ENCODE assay signal across 8 cellular contexts in the genomic region with DNA sequence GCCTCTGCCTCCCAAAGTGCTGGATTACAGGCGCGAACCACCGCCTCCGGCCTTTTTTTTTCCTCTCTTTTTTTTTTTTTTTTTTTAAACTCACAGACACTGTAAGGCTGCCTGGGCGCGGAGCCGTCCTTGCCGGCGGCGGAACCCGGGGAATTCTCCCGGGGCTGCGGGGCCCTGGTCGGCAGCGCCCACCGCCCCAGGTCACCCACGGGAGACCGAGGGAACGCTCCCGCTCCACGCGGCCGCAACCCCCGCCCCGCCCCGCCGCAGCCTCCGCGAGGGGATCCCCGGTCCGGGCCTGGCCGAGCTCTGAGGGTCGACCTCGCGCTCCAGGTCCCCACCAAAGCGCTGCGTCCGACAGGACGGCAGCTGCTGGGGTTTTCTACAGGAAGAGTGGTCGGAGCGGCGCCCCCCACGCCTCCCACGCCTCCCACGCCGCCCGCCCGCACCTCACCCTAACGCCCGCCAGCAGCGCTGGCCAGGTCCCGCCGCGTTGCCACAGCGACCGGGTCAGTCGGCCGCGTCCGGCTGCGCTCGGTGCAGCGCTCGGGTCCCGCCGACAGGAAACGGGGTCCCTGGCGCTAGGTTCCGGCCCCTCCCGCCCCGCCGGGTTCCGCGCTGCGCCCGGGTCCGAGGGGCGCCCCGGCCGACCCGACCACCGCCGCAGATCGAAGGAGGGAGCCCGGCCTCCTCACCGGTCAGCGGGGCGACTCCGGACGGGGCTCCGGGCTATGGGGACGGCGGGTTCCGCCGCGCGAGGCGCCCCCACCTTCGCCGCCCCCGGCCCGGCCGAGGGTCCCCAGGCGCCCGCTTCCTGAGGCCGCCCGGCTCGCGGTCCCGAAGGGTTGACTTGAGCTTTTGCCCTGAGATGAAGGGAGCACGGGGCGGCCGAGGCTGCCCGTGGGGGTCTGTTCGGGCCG. TPM values are rescaled to one million over a fixed set of nuclear protein-coding genes. Genes with fewer than 3 reads are reported as not detected.
DNase-seq lines count a peak whose midpoint lies in the region; ATAC-seq, FAIRE-seq and TF ChIP-seq lines count a peak whose summit lies in the region.

Gene CCDC57, minus strand, starts transcription at position 512 of the 920 bp plus-strand sequence. CDS start 10,898 bp downstream, outside the sequence.

- FAIRE-seq in A549 (lab: Jason Lieb, UNC), result no peak

- peak within 1 kb of the TSS; percentile 75 for H3K4me3 Mint-ChIP-seq in stimulated activated memory B cell treated with anti-CD40 and anti-IgM and Interleukin-4, amounts not matched to agents 10 μg/mL and 1 μg/mL and 100 μg/mL, for 72 hours

- H3K9me3 ChIP-seq in A549 (no peaks in the 10 kb centered on the region), mesodermal cell (ENCODE audit: control insufficient read depth, low read length) (no peaks in the 10 kb centered on the region)

- TF ChIP-seq POLR2A in A549 (IDR thresholded peaks at IDR 0.05; ENCODE audit: low read length), result peak; percentile 65

- POLR2A ChIA-PET in A549 (lab: Yijun Ruan, JAX), result interaction anchor here (0.7 to 1.1 kb wide), 2 partner anchors 9 to 56 kb away, joined by 3 to 7 read pairs; no protein-coding TSS in a partner anchor
- POLR2A ChIA-PET in activated CD8-positive, alpha-beta memory T cell treated with anti-CD3 and anti-CD28 coated beads for 36 hours (lab: Charles Lee), result interaction anchor here (1.0 to 1.2 kb wide), 3 partner anchors 12 to 107 kb away, joined by 4 to 5 read pairs (median 4); partner anchors contain the start of gene SLC16A3

- H3K36me3 ChIP-seq in mesodermal cell (ENCODE audit: control insufficient read depth, insufficient read depth, low read length), result peaks cover 2% of the 10 kb centered on the region

- CTCF ChIA-PET in A549 (lab: Yijun Ruan, JAX), result interaction anchor here (1.1 to 4.8 kb wide), 9 partner anchors 7 to 182 kb away, joined by 3 to 25 read pairs (median 3); no protein-coding TSS in a partner anchor
- CTCF ChIA-PET in activated CD8-positive, alpha-beta memory T cell treated with anti-CD3 and anti-CD28 coated beads for 36 hours (lab: Charles Lee), result interaction anchor here (0.6 to 1.1 kb wide), 2 partner anchors 135 to 146 kb away, joined by 3 read pairs; no protein-coding TSS in a partner anchor

- H3K9me3 Mint-ChIP-seq in stimulated activated memory B cell treated with anti-CD40 and anti-IgM and Interleukin-4, amounts not matched to agents 10 μg/mL and 1 μg/mL and 100 μg/mL, for 72 hours, result no peaks in the 10 kb centered on the region

- H3K4me3 ChIP-seq in A549, result peak within 1 kb of the TSS; percentile 78
- peak within 1 kb of the TSS; percentile 84 for H3K4me3 ChIP-seq in mesodermal cell (ENCODE audit: extremely low read depth, insufficient read depth, low read length, poor library complexity, severe bottlenecking)

- H3K27ac Mint-ChIP-seq in stimulated activated memory B cell treated with anti-CD40 and anti-IgM and Interleukin-4, amounts not matched to agents 10 μg/mL and 1 μg/mL and 100 μg/mL, for 72 hours, result peak within 1 kb of the TSS; percentile 75

- TF ChIP-seq CTCF in A549 (IDR thresholded peaks at IDR 0.05), result no peak

- peaks cover 43% of the 10 kb centered on the region for H3K4me1 Mint-ChIP-seq in stimulated activated memory B cell treated with anti-CD40 and anti-IgM and Interleukin-4, amounts not matched to agents 10 μg/mL and 1 μg/mL and 100 μg/mL, for 72 hours

- no peaks in the 10 kb centered on the region for H3K27me3 Mint-ChIP-seq in stimulated activated memory B cell treated with anti-CD40 and anti-IgM and Interleukin-4, amounts not matched to agents 10 μg/mL and 1 μg/mL and 100 μg/mL, for 72 hours

- DNase-seq in A549 (ENCODE audit: low read depth in 1 of 2, low spot score in 1 of 2) (peak; percentile 85 to 92), NCI-H446 treated with DMSO at 0.1 percent for 48 hours (lab: John Stamatoyannopoulos, UW) (peak; percentile 19), epidermal melanocyte (ENCODE audit: insufficient read length, low spot score) (peak; percentile 85)

- TF ChIP-seq EP300 in A549 (IDR thresholded peaks at IDR 0.05), result no peak

- H3K4me1 ChIP-seq in A549 (peaks cover 48% of the 10 kb centered on the region), mesodermal cell (ENCODE audit: control insufficient read depth, insufficient read depth, low read length, poor library complexity, severe bottlenecking) (peaks cover 24% of the 10 kb centered on the region)

- ATAC-seq in A549 (peak; percentile 70 to 77), GM18498 (IDR thresholded peaks at IDR 0.05; ENCODE audit: unreplicated experiment) (peak; percentile 72), HG02973 (IDR thresholded peaks at IDR 0.05; ENCODE audit: unreplicated experiment) (peak; percentile 55)
- peak; percentile 78 for ATAC-seq in stimulated activated memory B cell treated with anti-CD40 and anti-IgM and Interleukin-4, amounts not matched to agents 10 μg/mL and 1 μg/mL and 100 μg/mL, for 72 hours

- peaks cover 3% of the 10 kb centered on the region for H3K36me3 Mint-ChIP-seq in stimulated activated memory B cell treated with anti-CD40 and anti-IgM and Interleukin-4, amounts not matched to agents 10 μg/mL and 1 μg/mL and 100 μg/mL, for 72 hours

- 2% methylated on average over 19 of the region's 116 CpGs for WGBS in A549 (ENCODE audit: missing lambda C conversion rate)
- 1% methylated on average over 83 to 93 of the region's 116 CpGs for WGBS in mesodermal cell (ENCODE audit: insufficient coverage in 2 of 2), 2 experiments

- H3K27ac ChIP-seq in A549 (peak within 1 kb of the TSS; percentile 95 to 96), mesodermal cell (ENCODE audit: low read depth, low read length, severe bottlenecking) (peak within 1 kb of the TSS; percentile 74)

- no peak; a peak in 1 of 5 replicates for TF ChIP-seq RAD21 in A549 (conservative IDR thresholded peaks at IDR 0.05 in 1 of 2, IDR thresholded peaks at IDR 0.05 in 1 of 2)

- peak within 1 kb of the TSS; percentile 93 for H3K4me2 ChIP-seq in A549

TF ChIP-seq in A549, 52 proteins besides CTCF, POLR2A, EP300 and RAD21 (continues in another document):
- TF ChIP-seq, protein P1, sequence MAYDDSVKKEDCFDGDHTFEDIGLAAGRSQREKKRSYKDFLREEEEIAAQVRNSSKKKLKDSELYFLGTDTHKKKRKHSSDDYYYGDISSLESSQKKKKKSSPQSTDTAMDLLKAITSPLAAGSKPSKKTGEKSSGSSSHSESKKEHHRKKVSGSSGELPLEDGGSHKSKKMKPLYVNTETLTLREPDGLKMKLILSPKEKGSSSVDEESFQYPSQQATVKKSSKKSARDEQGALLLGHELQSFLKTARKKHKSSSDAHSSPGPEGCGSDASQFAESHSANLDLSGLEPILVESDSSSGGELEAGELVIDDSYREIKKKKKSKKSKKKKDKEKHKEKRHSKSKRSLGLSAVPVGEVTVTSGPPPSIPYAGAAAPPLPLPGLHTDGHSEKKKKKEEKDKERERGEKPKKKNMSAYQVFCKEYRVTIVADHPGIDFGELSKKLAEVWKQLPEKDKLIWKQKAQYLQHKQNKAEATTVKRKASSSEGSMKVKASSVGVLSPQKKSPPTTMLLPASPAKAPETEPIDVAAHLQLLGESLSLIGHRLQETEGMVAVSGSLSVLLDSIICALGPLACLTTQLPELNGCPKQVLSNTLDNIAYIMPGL (CRISPR knock-in tag; IDR thresholded peaks at IDR 0.05; ENCODE audit: borderline replicate concordance), result peak; percentile 79; the same call in 1 of the 2 replicates
- TF ChIP-seq MYC (IDR thresholded peaks at IDR 0.05; ENCODE audit: borderline replicate concordance, low read length) (peak; percentile 67; the same call in 1 of the 2 replicates), PHF8 (IDR thresholded peaks at IDR 0.05; ENCODE audit: borderline replicate concordance, low read depth) (peak; percentile 77; the same call in 1 of the 2 replicates), EHMT2 (IDR thresholded peaks at IDR 0.05; ENCODE audit: low read depth) (no peak), ESRRA (IDR thresholded peaks at IDR 0.05; ENCODE audit: borderline replicate concordance, low read length) (no peak), JUN (IDR thresholded peaks at IDR 0.05) (peak; percentile 37 to 94; a peak in 3 of 5 replicates), MAZ (IDR thresholded peaks at IDR 0.05; ENCODE audit: borderline replicate concordance, low read depth, low read length) (peak; percentile 97)
- TF ChIP-seq, protein P2, sequence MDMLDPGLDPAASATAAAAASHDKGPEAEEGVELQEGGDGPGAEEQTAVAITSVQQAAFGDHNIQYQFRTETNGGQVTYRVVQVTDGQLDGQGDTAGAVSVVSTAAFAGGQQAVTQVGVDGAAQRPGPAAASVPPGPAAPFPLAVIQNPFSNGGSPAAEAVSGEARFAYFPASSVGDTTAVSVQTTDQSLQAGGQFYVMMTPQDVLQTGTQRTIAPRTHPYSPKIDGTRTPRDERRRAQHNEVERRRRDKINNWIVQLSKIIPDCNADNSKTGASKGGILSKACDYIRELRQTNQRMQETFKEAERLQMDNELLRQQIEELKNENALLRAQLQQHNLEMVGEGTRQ (IDR thresholded peaks at IDR 0.05), result no peak
- TF ChIP-seq, protein P3, sequence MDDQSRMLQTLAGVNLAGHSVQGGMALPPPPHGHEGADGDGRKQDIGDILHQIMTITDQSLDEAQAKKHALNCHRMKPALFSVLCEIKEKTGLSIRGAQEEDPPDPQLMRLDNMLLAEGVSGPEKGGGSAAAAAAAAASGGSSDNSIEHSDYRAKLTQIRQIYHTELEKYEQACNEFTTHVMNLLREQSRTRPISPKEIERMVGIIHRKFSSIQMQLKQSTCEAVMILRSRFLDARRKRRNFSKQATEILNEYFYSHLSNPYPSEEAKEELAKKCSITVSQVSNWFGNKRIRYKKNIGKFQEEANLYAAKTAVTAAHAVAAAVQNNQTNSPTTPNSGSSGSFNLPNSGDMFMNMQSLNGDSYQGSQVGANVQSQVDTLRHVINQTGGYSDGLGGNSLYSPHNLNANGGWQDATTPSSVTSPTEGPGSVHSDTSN (IDR thresholded peaks at IDR 0.05), result peak; percentile 31; the same call in 1 of the 2 replicates
- TF ChIP-seq, protein P4, sequence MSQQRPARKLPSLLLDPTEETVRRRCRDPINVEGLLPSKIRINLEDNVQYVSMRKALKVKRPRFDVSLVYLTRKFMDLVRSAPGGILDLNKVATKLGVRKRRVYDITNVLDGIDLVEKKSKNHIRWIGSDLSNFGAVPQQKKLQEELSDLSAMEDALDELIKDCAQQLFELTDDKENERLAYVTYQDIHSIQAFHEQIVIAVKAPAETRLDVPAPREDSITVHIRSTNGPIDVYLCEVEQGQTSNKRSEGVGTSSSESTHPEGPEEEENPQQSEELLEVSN (IDR thresholded peaks at IDR 0.05; ENCODE audit: borderline replicate concordance, low read depth), result no peak

RNA-seq across cellular contexts. Expression of gene CCDC57, which starts in this region (rescaled TPM):
- 16.6 and 18.5 TPM in 2 replicates for polyA plus RNA-seq in A549 (2011; rRNA removed)
- 24.3 and 29.0 TPM in 2 replicates for polyA plus RNA-seq in A549 (2012; cell fraction: cytosol; rRNA removed)
- polyA plus RNA-seq in A549 (2012; cell fraction: nucleus; rRNA removed), result 200 and 241 TPM in 2 replicates
- 18.2 to 22.1 TPM (median 18.9 TPM) in 3 replicates for polyA plus RNA-seq in A549 (2017; fragmentation: RNase III; extraction: RNeasy Plus Mini Kit Qiagen cat#74134 plus additional on column Dnase treatment)
- polyA minus RNA-seq in A549 (2011; rRNA and poly(A)+ RNA removed), result 22.3 and 26.3 TPM in 2 replicates
- 10 to 100 TPM; 69.8 to 73.0 TPM for total RNA-seq in activated CD8-positive, alpha-beta memory T cell treated with anti-CD3 and anti-CD28 coated beads for 36 hours
- polyA plus RNA-seq in mesodermal cell (2013, experiment 1 of 2), result 28.8 TPM
- 22.8 TPM for polyA plus RNA-seq in mesodermal cell (2013, experiment 2 of 2)

Comparison
In these comparisons a context has a peak if more than half of its experiments do, and no peak if none do; other contexts are left out.
1. Peak in every context shown above with its lines: DNase-seq, ATAC-seq, H3K4me3 ChIP-seq and H3K27ac ChIP-seq.
2. DNase-seq: peak in every context shown above with its lines; median percentile 88 in A549; 85 in epidermal melanocyte; 19 in NCI-H446 treated with DMSO at 0.1 percent for 48 hours.